ENCODE assay signal across 29 cellular contexts in genomic region chr17:38405654-38406053, GRCh38.
"Had no signal": no experiment of that assay in that cellular context is flagged by ENCODE, and none has a peak within 500 bp of the region (broad histone marks: within the 10 kb centered on the region; RNA-seq: fewer than 3 reads in every experiment).

No MANE protein-coding gene starts in this region.

- H3K27me3 ChIP-seq: ascending aorta, cardiac muscle cell had no signal

- H3K27ac ChIP-seq: ascending aorta, cardiac muscle cell, VCaP had no signal

- H3K36me3 ChIP-seq: cardiac muscle cell had no signal

- DNase-seq: activated B cell treated with CpG ODN at 0.5 μM for 24 hours; activated CD4-positive, alpha-beta memory T cell treated with anti-CD3 and anti-CD28 coated beads, Interleukin-2, amount 10 ng/mL, durations not matched to agents 7 days and 5 days; activated CD4-positive, alpha-beta T cell treated with anti-CD3 and anti-CD28 coated beads for 36 hours; activated CD4-positive, alpha-beta T cell treated with anti-CD3 and anti-CD28 coated beads for 48 hours; activated CD4-positive, alpha-beta T cell treated with anti-CD3 and anti-CD28 coated beads, Interleukin-2, amount 10 ng/mL, durations not matched to agents 7 days and 5 days; activated CD4-positive, alpha-beta T cell treated with anti-CD3 and anti-CD28 coated beads, Interleukin-2, amount 50 U/mL, for 48 hours; activated CD4-positive, CD25-positive, alpha-beta regulatory T cell treated with anti-CD3 and anti-CD28 coated beads, Interleukin-2, amount 50 U/mL, for 72 hours; activated CD8-positive, alpha-beta memory T cell treated with anti-CD3 and anti-CD28 coated beads for 24 hours; activated CD8-positive, alpha-beta memory T cell treated with anti-CD3 and anti-CD28 coated beads, Interleukin-2, amount 10 ng/mL, durations not matched to agents 7 days and 5 days; activated CD8-positive, alpha-beta memory T cell treated with anti-CD3 and anti-CD28 coated beads, Interleukin-2, amount 50 U/mL, for 48 hours; activated CD8-positive, alpha-beta T cell treated with anti-CD3 and anti-CD28 coated beads, Interleukin-2, amount 10 ng/mL, durations not matched to agents 7 days and 5 days; activated effector memory CD4-positive, alpha-beta T cell treated with Interleukin-2 at 50 U/mL for 16 hours; activated gamma-delta T cell; activated naive CD4-positive, alpha-beta T cell treated with anti-CD3 and anti-CD28 coated beads, Interleukin-2, amount 10 ng/mL, durations not matched to agents 7 days and 5 days; activated naive CD4-positive, alpha-beta T cell treated with Interleukin-2 at 50 U/mL for 16 hours; activated naive CD8-positive, alpha-beta T cell treated with anti-CD3 and anti-CD28 coated beads, Interleukin-2, amount 10 ng/mL, durations not matched to agents 7 days and 5 days; activated naive CD8-positive, alpha-beta T cell treated with anti-CD3 and anti-CD28 coated beads, Interleukin-2, amount 50 U/mL, for 24 hours; activated T-cell treated with anti-CD3 and anti-CD28 coated beads, Interleukin-2, amount 50 U/mL, for 24 hours; activated T-cell treated with anti-CD3 and anti-CD28 coated beads, Interleukin-2, amount 50 U/mL, for 48 hours; amygdala; anterior cingulate cortex; caudate nucleus; cerebellar nuclear complex; T-cell; T-helper 17 cell; T-helper 9 cell had no signal

- H3K4me1 ChIP-seq: ascending aorta had no signal

- ATAC-seq: activated CD4-positive, alpha-beta T cell treated with anti-CD3 and anti-CD28 coated beads for 36 hours; activated CD8-positive, alpha-beta memory T cell treated with anti-CD3 and anti-CD28 coated beads, Interleukin-2, amount 10 ng/mL, durations not matched to agents 7 days and 5 days; activated CD8-positive, alpha-beta T cell treated with anti-CD3 and anti-CD28 coated beads, Interleukin-2, amount 10 ng/mL, durations not matched to agents 7 days and 5 days; activated naive CD8-positive, alpha-beta T cell treated with anti-CD3 and anti-CD28 coated beads, Interleukin-2, amount 50 U/mL, for 24 hours; T-cell; T-helper 17 cell had no signal

- H3K9me3 ChIP-seq: ascending aorta had no signal

- H3K4me3 ChIP-seq: ascending aorta, cardiac muscle cell had no signal
